ENCODE assay signal across 37 cellular contexts in genomic region chr9:34866614-34867013, GRCh38.
"Had no signal": no experiment of that assay in that cellular context is flagged by ENCODE, and none has a peak within 500 bp of the region (broad histone marks: within the 10 kb centered on the region; RNA-seq: fewer than 3 reads in every experiment).

No MANE protein-coding gene starts in this region.

- DNase-seq: activated CD4-positive, alpha-beta memory T cell treated with anti-CD3 and anti-CD28 coated beads, Interleukin-2, amount 10 ng/mL, durations not matched to agents 7 days and 5 days; activated CD4-positive, alpha-beta T cell treated with anti-CD3 and anti-CD28 coated beads for 1 hour; activated CD4-positive, alpha-beta T cell treated with anti-CD3 and anti-CD28 coated beads for 48 hours; activated CD4-positive, CD25-positive, alpha-beta regulatory T cell; activated CD8-positive, alpha-beta memory T cell treated with anti-CD3 and anti-CD28 coated beads for 24 hours; activated CD8-positive, alpha-beta memory T cell treated with anti-CD3 and anti-CD28 coated beads, Interleukin-2, amount 10 ng/mL, durations not matched to agents 7 days and 5 days; activated CD8-positive, alpha-beta memory T cell treated with anti-CD3 and anti-CD28 coated beads, Interleukin-2, amount 50 U/mL, for 48 hours; activated effector memory CD4-positive, alpha-beta T cell treated with anti-CD3 and anti-CD28 coated beads, Interleukin-2, amount 50 U/mL, for 16 hours; activated naive CD4-positive, alpha-beta T cell; activated naive CD4-positive, alpha-beta T cell treated with anti-CD3 and anti-CD28 coated beads, Interleukin-2, amount 50 U/mL, for 16 hours; activated naive CD8-positive, alpha-beta T cell treated with anti-CD3 and anti-CD28 coated beads for 36 hours; activated T-cell treated with anti-CD3 and anti-CD28 coated beads, Interleukin-2, amount 50 U/mL, for 72 hours; amniotic stem cell; aorta; brain microvascular endothelial cell; Kasumi-1; KG1; MG63; NCI-H1092 treated with DMSO at 0.1 percent for 48 hours; NCI-H1417; NCI-H187 treated with DMSO at 0.1 percent for 48 hours; NCI-H2081; NCI-H226; NCI-H446 treated with DMSO at 0.1 percent for 48 hours; NCI-H524; NCI-H69; NCI-H82; NK-92 treated with Interleukin-12 subunit alpha and Interleukin-12 subunit beta, amount 100 ng/mL, for 24 hours; PC-3; Peyer's patch; RPMI8226; SW 1271; T-helper 1 cell; T-helper 2 cell; T-helper 9 cell; WERI-Rb-1 had no signal

- ATAC-seq: activated CD8-positive, alpha-beta memory T cell treated with anti-CD3 and anti-CD28 coated beads, Interleukin-2, amount 10 ng/mL, durations not matched to agents 7 days and 5 days; activated T-cell treated with anti-CD3 and anti-CD28 coated beads, Interleukin-2, amount 50 U/mL, for 72 hours; activated T-helper 17 cell treated with anti-CD3 and anti-CD28 coated beads, Interleukin-2, amount 50 U/mL, for 72 hours; PC-3 had no signal
